ENCODE assay signal across 8 cellular contexts in the genomic region with DNA sequence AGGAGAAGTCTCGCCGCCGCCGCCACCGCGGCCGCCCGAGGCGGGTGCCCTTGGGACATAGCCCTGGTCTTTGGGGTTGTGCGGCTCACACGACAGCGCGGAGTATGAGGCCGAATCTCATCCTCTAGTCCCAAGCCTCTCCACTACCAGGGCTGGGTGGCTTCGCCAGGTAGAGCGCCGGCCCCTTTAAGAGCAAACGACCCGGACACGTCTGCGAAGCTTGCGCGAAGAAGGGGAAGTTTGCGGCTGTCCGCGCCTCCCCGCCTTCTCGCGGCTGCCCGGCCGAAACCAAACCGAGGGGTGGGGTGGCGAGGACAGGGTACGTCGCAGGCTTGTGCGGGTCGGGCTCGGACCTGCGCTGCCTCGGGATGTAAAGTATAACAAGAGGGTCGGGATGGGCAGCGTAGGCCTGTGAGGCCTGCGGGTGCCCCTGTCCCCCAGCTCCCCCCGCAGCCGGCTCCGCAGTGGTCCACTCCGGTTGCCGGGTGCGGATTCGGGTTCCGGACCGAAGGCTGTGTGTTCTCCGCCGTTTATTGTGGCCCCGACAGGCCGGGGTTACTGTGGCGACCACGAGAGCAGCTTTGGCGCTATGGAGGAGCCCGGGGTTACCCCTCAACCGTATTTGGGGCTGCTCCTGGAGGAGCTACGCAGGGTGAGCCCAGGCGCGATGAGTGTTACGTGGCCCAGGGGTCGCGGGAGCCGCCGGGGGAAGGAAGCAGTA. TPM values are rescaled to one million over a fixed set of nuclear protein-coding genes. Genes with fewer than 3 reads are reported as not detected.
DNase-seq lines count a peak whose midpoint lies in the region; ATAC-seq and TF ChIP-seq lines count a peak whose summit lies in the region.

No MANE protein-coding gene starts in this region.

- DNase-seq in AG10803 (ENCODE audit: low read depth) = peak; percentile 85
- peak; percentile 53 to 85 for DNase-seq in NCI-H446 (lab: John Stamatoyannopoulos, UW)
- peak; percentile 65 for DNase-seq in activated CD4-positive, alpha-beta T cell treated with anti-CD3 and anti-CD28 coated beads for 1 hour
- peak; percentile 85 for DNase-seq in cerebellum (ENCODE audit: low spot score)
- DNase-seq in kidney tubule cell (ENCODE audit: low spot score) = peak; percentile 89
- DNase-seq in stimulated activated CD4-positive, alpha-beta T cell treated with anti-CD3 and anti-CD28 coated beads, Interleukin-1b, Interleukin-23, amount 100 ng/mL, for 24 hours (ENCODE audit: low read depth in 4 of 4, low spot score in 1 of 4) = peak; percentile 24 to 63 (median 56)

- ATAC-seq in GM18873 (IDR thresholded peaks at IDR 0.05; ENCODE audit: low FRiP score, unreplicated experiment) = peak; percentile 72
- ATAC-seq in HG03108 (IDR thresholded peaks at IDR 0.05; ENCODE audit: unreplicated experiment) = peak; percentile 75

- no peak for TF ChIP-seq CTCF in AG10803 (conservative IDR thresholded peaks at IDR 0.05; ENCODE audit: low read length)

- H3K4me3 ChIP-seq in AG10803 (ENCODE audit: low read length) = peak overlapping the region; percentile 76

RNA-seq across cellular contexts. Expression of a gene that starts 33.3 kb away (rescaled TPM):
- 17.9 TPM for total RNA-seq in cerebellum

Comparison
In these comparisons a context has a peak if more than half of its experiments do, and no peak if none do; other contexts are left out.
1. Peak in every context shown above with its lines: DNase-seq, ATAC-seq and H3K4me3 ChIP-seq.